8 cellular contexts compared by ENCODE assay signal in genomic region chr15:31488437-31489204, GRCh38.
DNase-seq lines count a peak whose midpoint lies in the region; ATAC-seq and TF ChIP-seq lines count a peak whose summit lies in the region.

No MANE protein-coding gene starts in this region.

- no peak for TF ChIP-seq POLR2A in vagina (IDR thresholded peaks at IDR 0.05)

- peak; percentile 36 for ATAC-seq in HG03045 (IDR thresholded peaks at IDR 0.05; ENCODE audit: unreplicated experiment)

- H3K4me1 Mint-ChIP-seq in activated CD4-positive, alpha-beta memory T cell treated with anti-CD3 and anti-CD28 coated beads for 36 hours (ENCODE audit: low read depth) = peaks cover 56% of the 10 kb centered on the region

- no peak overlapping the region for H3K4me3 ChIP-seq in epithelial cell of esophagus (ENCODE audit: low read length)
- no peak overlapping the region for H3K4me3 ChIP-seq in vagina

- peaks cover 17% of the 10 kb centered on the region for H3K36me3 Mint-ChIP-seq in activated CD4-positive, alpha-beta memory T cell treated with anti-CD3 and anti-CD28 coated beads for 36 hours

- no peaks in the 10 kb centered on the region for H3K27me3 ChIP-seq in vagina

- peak; percentile 54 for TF ChIP-seq CTCF in 22Rv1 (IDR thresholded peaks at IDR 0.05)
- TF ChIP-seq CTCF in epithelial cell of esophagus (IDR thresholded peaks at IDR 0.05; ENCODE audit: insufficient read depth, low read depth, low read length, missing control alignments) = peak; percentile 86
- TF ChIP-seq CTCF in vagina (IDR thresholded peaks at IDR 0.05) = peak; percentile 79 to 99 (median 97)

- peaks cover 3% of the 10 kb centered on the region for H3K27me3 Mint-ChIP-seq in activated CD4-positive, alpha-beta memory T cell treated with anti-CD3 and anti-CD28 coated beads for 36 hours

- POLR2A ChIA-PET in activated CD4-positive, alpha-beta memory T cell treated with anti-CD3 and anti-CD28 coated beads for 36 hours (lab: Charles Lee) = interaction anchor here (1.0 to 2.3 kb wide), 8 partner anchors 23 to 123 kb away, joined by 3 to 14 read pairs (median 6); no protein-coding TSS in a partner anchor

- H3K9me3 ChIP-seq in vagina = peaks cover 4% of the 10 kb centered on the region

- H3K27ac ChIP-seq in 22Rv1 = no peak overlapping the region
- H3K27ac ChIP-seq in vagina = peak overlapping the region; percentile 86

- peak overlapping the region; percentile 65 for H3K27ac Mint-ChIP-seq in activated CD4-positive, alpha-beta memory T cell treated with anti-CD3 and anti-CD28 coated beads for 36 hours

- H3K4me3 Mint-ChIP-seq in activated CD4-positive, alpha-beta memory T cell treated with anti-CD3 and anti-CD28 coated beads for 36 hours = no peak overlapping the region

- H3K4me1 ChIP-seq in vagina = peaks cover 38% of the 10 kb centered on the region

- intact Hi-C loops in activated CD4-positive, alpha-beta memory T cell treated with anti-CD3 and anti-CD28 coated beads for 36 hours (cut with micrococcal nuclease) = loop anchor here (1.0 to 10.0 kb wide), 13 partner anchors 14 to 584 kb away; partner anchors contain the start of genes FAN1, KLF13 and MTMR10
- intact Hi-C loops in vagina (cut with DNase I) = loop anchor here (10.0 kb wide), 2 partner anchors 124 to 164 kb away; partner anchors contain the start of gene KLF13

- DNase-seq in GDM1 (lab: John Stamatoyannopoulos, UW) (peak; percentile 61), NCI-H510A (lab: John Stamatoyannopoulos, UW) (peak; percentile 10), epithelial cell of esophagus (ENCODE audit: low read depth) (peak; percentile 88), midbrain (lab: John Stamatoyannopoulos, UW) (peak; percentile 71), vagina (ENCODE audit: extremely low spot score in 2 of 2) (peak; percentile 92 to 93)
- peak; percentile 54 for DNase-seq in activated CD4-positive, alpha-beta memory T cell treated with anti-CD3 and anti-CD28 coated beads for 36 hours

- peaks cover 13% of the 10 kb centered on the region for H3K9me3 Mint-ChIP-seq in activated CD4-positive, alpha-beta memory T cell treated with anti-CD3 and anti-CD28 coated beads for 36 hours

- no peaks in the 10 kb centered on the region for H3K36me3 ChIP-seq in vagina

- CTCF ChIA-PET in activated CD4-positive, alpha-beta memory T cell treated with anti-CD3 and anti-CD28 coated beads for 36 hours (lab: Charles Lee) = interaction anchor here (0.6 to 6.1 kb wide), 53 partner anchors 9 to 586 kb away, joined by 3 to 312 read pairs (median 5); partner anchors contain the start of gene KLF13

Comparison
In these comparisons a context has a peak if more than half of its experiments do, and no peak if none do; other contexts are left out.
1. DNase-seq: peak in every context shown above with its lines; median percentile 92 in vagina; 88 in epithelial cell of esophagus; 71 in midbrain; 61 in GDM1; 54 in activated CD4-positive, alpha-beta memory T cell treated with anti-CD3 and anti-CD28 coated beads for 36 hours; 10 in NCI-H510A.